9 cellular contexts compared by ENCODE assay signal in genomic region chr14:75283162-75283883, GRCh38. TPM values are rescaled to one million over a fixed set of nuclear protein-coding genes. Genes with fewer than 3 reads are reported as not detected.
DNase-seq lines count a peak whose midpoint lies in the region; ATAC-seq, FAIRE-seq and TF ChIP-seq lines count a peak whose summit lies in the region.
"Had no signal": no experiment of that assay in that cellular context is flagged by ENCODE, and none has a peak within 500 bp of the region (broad histone marks: within the 10 kb centered on the region; RNA-seq: fewer than 3 reads in every experiment).

No MANE protein-coding gene starts in this region.

- intact Hi-C loops in vagina (cut with DNase I) = no loop called here

- no peaks in the 10 kb centered on the region for H3K9me3 ChIP-seq in vagina

- no peak for TF ChIP-seq CTCF in neural crest cell (conservative IDR thresholded peaks at IDR 0.05)
- TF ChIP-seq CTCF in vagina (IDR thresholded peaks at IDR 0.05) = no peak

- peak overlapping the region; percentile 99 to 100 for H3K27ac Mint-ChIP-seq in effector memory CD8-positive, alpha-beta T cell
- no peak overlapping the region for H3K27ac Mint-ChIP-seq in neural crest cell (ENCODE audit: unreplicated experiment)

- H3K36me3 ChIP-seq in vagina = peaks cover 0 to 17% of the 10 kb centered on the region in 2 donors

- no peak overlapping the region for H3K4me3 ChIP-seq in vagina

- peak; percentile 40 for DNase-seq in OCI-M1 (lab: John Stamatoyannopoulos, UW)
- peak; percentile 55 to 60 (median 56) for DNase-seq in effector memory CD8-positive, alpha-beta T cell
- no peak for DNase-seq in neural crest cell (ENCODE audit: low read depth, low spot score)
- no peak for DNase-seq in vagina (ENCODE audit: extremely low spot score in 2 of 2)
- no peak for DNase-seq in NCI-H1417 treated with DMSO at 0.1 percent for 48 hours (lab: John Stamatoyannopoulos, UW)

- H3K9me3 Mint-ChIP-seq in effector memory CD8-positive, alpha-beta T cell = no peaks in the 10 kb centered on the region
- H3K9me3 Mint-ChIP-seq in neural crest cell = no peaks in the 10 kb centered on the region
- H3K9me3 Mint-ChIP-seq: IgD-negative memory B cell had no signal

- peak overlapping the region; percentile 13 to 93 for H3K4me3 Mint-ChIP-seq in effector memory CD8-positive, alpha-beta T cell
- peak overlapping the region; percentile 4 for H3K4me3 Mint-ChIP-seq in neural crest cell

- H3K27ac ChIP-seq in vagina = no peak overlapping the region

- no peaks in the 10 kb centered on the region for H3K27me3 ChIP-seq in vagina

- H3K4me1 Mint-ChIP-seq in effector memory CD8-positive, alpha-beta T cell (ENCODE audit: low read depth in 2 of 2) = peaks cover 26 to 34% of the 10 kb centered on the region in 2 donors
- H3K4me1 Mint-ChIP-seq in neural crest cell = peaks cover 33% of the 10 kb centered on the region

- H3K4me1 ChIP-seq in vagina = peaks cover 22% of the 10 kb centered on the region

- H3K27me3 Mint-ChIP-seq in effector memory CD8-positive, alpha-beta T cell = peaks cover 37 to 57% of the 10 kb centered on the region in 2 donors
- H3K27me3 Mint-ChIP-seq in neural crest cell (ENCODE audit: low read depth) = peaks cover 30% of the 10 kb centered on the region

- FAIRE-seq in G401.6 (lab: Jason Lieb, UNC) = peak; percentile 48

- TF ChIP-seq POLR2A in vagina (IDR thresholded peaks at IDR 0.05) = no peak

- peak; percentile 18 for ATAC-seq in effector memory CD8-positive, alpha-beta T cell (replicated peaks)
- no peak for ATAC-seq in GM21390 (IDR thresholded peaks at IDR 0.05; ENCODE audit: unreplicated experiment)
- ATAC-seq in HG02610 (IDR thresholded peaks at IDR 0.05; ENCODE audit: unreplicated experiment) = no peak

- peaks cover 73% of the 10 kb centered on the region for H3K36me3 Mint-ChIP-seq in effector memory CD8-positive, alpha-beta T cell (ENCODE audit: insufficient read depth)
- peaks cover 2% of the 10 kb centered on the region for H3K36me3 Mint-ChIP-seq in neural crest cell (ENCODE audit: low read depth)
- H3K36me3 Mint-ChIP-seq: IgD-negative memory B cell had no signal

RNA-seq across cellular contexts. Expression of gene FOS, which starts 4.7 kb away (rescaled TPM):
- 3.8 and 5.8 TPM in 2 replicates for total RNA-seq in neural crest cell
- total RNA-seq in vagina = 884 TPM

Comparison
In these comparisons a context has a peak if more than half of its experiments do, and no peak if none do; other contexts are left out.
1. DNase-seq: peak in OCI-M1 (single experiment) and effector memory CD8-positive, alpha-beta T cell (3 of 3); none in neural crest cell (single experiment), vagina (0 of 2) and NCI-H1417 treated with DMSO at 0.1 percent for 48 hours (single experiment).
2. RNA of gene FOS, which starts 4.7 kb away (total RNA-seq): 884 TPM in vagina (single experiment); 3.8 to 5.8 TPM in neural crest cell; every median in the first group is over 100 times any median in the second.